In genomic region chr4:111943796-111944203, GRCh38 we compare ENCODE assay signal across 9 cellular contexts.
DNase-seq lines count a peak whose midpoint lies in the region; ATAC-seq, FAIRE-seq and TF ChIP-seq lines count a peak whose summit lies in the region.
"Had no signal": no experiment of that assay in that cellular context is flagged by ENCODE, and none has a peak within 500 bp of the region (broad histone marks: within the 10 kb centered on the region; RNA-seq: fewer than 3 reads in every experiment).

No MANE protein-coding gene starts in this region.

- H3K9ac ChIP-seq in colonic mucosa (ENCODE audit: low read depth in 2 of 2, low read length in 2 of 2), result no peak overlapping the region

- H3K27me3 ChIP-seq in colonic mucosa, result no peaks in the 10 kb centered on the region

- DNase-seq in DMS114 treated with DMSO at 0.1 percent for 48 hours (lab: John Stamatoyannopoulos, UW; ENCODE audit: unreplicated experiment) (peak; percentile 8), GM19239 (ENCODE audit: insufficient read length, low spot score) (peak; percentile 28), NCI-H524 (lab: John Stamatoyannopoulos, UW) (peak; percentile 51 to 76), colonic mucosa (peak; percentile 53), osteocyte (ENCODE audit: extremely low spot score, unreplicated experiment) (no peak), NCI-H187 (lab: John Stamatoyannopoulos, UW) (no peak)
- DNase-seq in activated CD8-positive, alpha-beta memory T cell treated with anti-CD3 and anti-CD28 coated beads, Interleukin-2, amount 10 ng/mL, durations not matched to agents 7 days and 5 days, result no peak

- intact Hi-C loops in colonic mucosa (cut with DNase I), result loop anchor here (2.0 to 10.0 kb wide), 2 partner anchors 87 to 299 kb away; no protein-coding TSS in a partner anchor

- no peak overlapping the region for H3K27ac Mint-ChIP-seq in osteocyte (ENCODE audit: unreplicated experiment)
- no peak overlapping the region for H3K27ac Mint-ChIP-seq in activated CD8-positive, alpha-beta memory T cell treated with anti-CD3 and anti-CD28 coated beads, Interleukin-2, amount 10 ng/mL, durations not matched to agents 7 days and 5 days
- H3K27ac Mint-ChIP-seq: T-helper 1 cell treated with Interleukin-12 subunit alpha and Interleukin-12 subunit beta and Interleukin-4 antibody, amounts not matched to agents 30 μg/mL and 1 μg/mL, for 36 hours had no signal

- ATAC-seq in HG03066 (IDR thresholded peaks at IDR 0.05; ENCODE audit: low read depth, unreplicated experiment), result peak; percentile 92
- ATAC-seq in activated CD8-positive, alpha-beta memory T cell treated with anti-CD3 and anti-CD28 coated beads, Interleukin-2, amount 10 ng/mL, durations not matched to agents 7 days and 5 days, result no peak

- H3K4me1 Mint-ChIP-seq in osteocyte (ENCODE audit: unreplicated experiment), result no peaks in the 10 kb centered on the region
- no peaks in the 10 kb centered on the region for H3K4me1 Mint-ChIP-seq in activated CD8-positive, alpha-beta memory T cell treated with anti-CD3 and anti-CD28 coated beads, Interleukin-2, amount 10 ng/mL, durations not matched to agents 7 days and 5 days

- H3K27me3 Mint-ChIP-seq in osteocyte (ENCODE audit: unreplicated experiment), result peaks cover 6% of the 10 kb centered on the region
- peaks cover 3% of the 10 kb centered on the region for H3K27me3 Mint-ChIP-seq in activated CD8-positive, alpha-beta memory T cell treated with anti-CD3 and anti-CD28 coated beads, Interleukin-2, amount 10 ng/mL, durations not matched to agents 7 days and 5 days

- no peak overlapping the region for H3K27ac ChIP-seq in colonic mucosa

- peaks cover 4% of the 10 kb centered on the region for H3K9me3 Mint-ChIP-seq in osteocyte (ENCODE audit: unreplicated experiment)
- H3K9me3 Mint-ChIP-seq in activated CD8-positive, alpha-beta memory T cell treated with anti-CD3 and anti-CD28 coated beads, Interleukin-2, amount 10 ng/mL, durations not matched to agents 7 days and 5 days (ENCODE audit: low read depth), result no peaks in the 10 kb centered on the region
- H3K9me3 Mint-ChIP-seq: T-helper 1 cell treated with Interleukin-12 subunit alpha and Interleukin-12 subunit beta and Interleukin-4 antibody, amounts not matched to agents 30 μg/mL and 1 μg/mL, for 36 hours had no signal

- no peaks in the 10 kb centered on the region for H3K9me3 ChIP-seq in colonic mucosa

- CTCF ChIA-PET in activated CD8-positive, alpha-beta memory T cell treated with anti-CD3 and anti-CD28 coated beads, Interleukin-2, amount 10 ng/mL, durations not matched to agents 7 days and 5 days (lab: Charles Lee), result no interaction called here

- H3K36me3 Mint-ChIP-seq in osteocyte (ENCODE audit: unreplicated experiment), result no peaks in the 10 kb centered on the region
- H3K36me3 Mint-ChIP-seq in activated CD8-positive, alpha-beta memory T cell treated with anti-CD3 and anti-CD28 coated beads, Interleukin-2, amount 10 ng/mL, durations not matched to agents 7 days and 5 days, result no peaks in the 10 kb centered on the region

- H3K4me3 Mint-ChIP-seq in osteocyte (ENCODE audit: unreplicated experiment), result no peak overlapping the region
- no peak overlapping the region for H3K4me3 Mint-ChIP-seq in activated CD8-positive, alpha-beta memory T cell treated with anti-CD3 and anti-CD28 coated beads, Interleukin-2, amount 10 ng/mL, durations not matched to agents 7 days and 5 days
- H3K4me3 Mint-ChIP-seq: T-helper 1 cell treated with Interleukin-12 subunit alpha and Interleukin-12 subunit beta and Interleukin-4 antibody, amounts not matched to agents 30 μg/mL and 1 μg/mL, for 36 hours had no signal

- TF ChIP-seq CTCF in colonic mucosa (IDR thresholded peaks at IDR 0.05) (peak; percentile 57), osteocyte (IDR thresholded peaks at IDR 0.05) (peak; percentile 18)

- H3K4me1 ChIP-seq in colonic mucosa, result no peaks in the 10 kb centered on the region

- H3K36me3 ChIP-seq in colonic mucosa, result no peaks in the 10 kb centered on the region

- peak; percentile 86 for FAIRE-seq in GM19239 (lab: Jason Lieb, UNC)

- no peak overlapping the region for H3K4me3 ChIP-seq in colonic mucosa

Comparison
In these comparisons a context has a peak if more than half of its experiments do, and no peak if none do; other contexts are left out.
1. DNase-seq: peak in DMS114 treated with DMSO at 0.1 percent for 48 hours (single experiment), GM19239 (single experiment), NCI-H524 (2 of 2) and colonic mucosa (single experiment); none in osteocyte (single experiment), activated CD8-positive, alpha-beta memory T cell treated with anti-CD3 and anti-CD28 coated beads, Interleukin-2, amount 10 ng/mL, durations not matched to agents 7 days and 5 days (single experiment) and NCI-H187 (0 of 2).